22 cellular contexts compared by ENCODE assay signal in genomic region chr13:34153428-34154180, GRCh38.
DNase-seq lines count a peak whose midpoint lies in the region; ATAC-seq and TF ChIP-seq lines count a peak whose summit lies in the region.
"Had no signal": no experiment of that assay in that cellular context is flagged by ENCODE, and none has a peak within 500 bp of the region (broad histone marks: within the 10 kb centered on the region; RNA-seq: fewer than 3 reads in every experiment).

No MANE protein-coding gene starts in this region.

- H3K27ac Mint-ChIP-seq in endodermal cell = peak overlapping the region; percentile 37
- H3K27ac Mint-ChIP-seq: activated CD8-positive, alpha-beta T cell treated with anti-CD3 and anti-CD28 coated beads, Interleukin-2, amount 10 ng/mL, durations not matched to agents 7 days and 5 days; activated naive CD8-positive, alpha-beta T cell treated with anti-CD3 and anti-CD28 coated beads, Interleukin-2, amount 10 ng/mL, durations not matched to agents 7 days and 5 days had no signal

- no peaks in the 10 kb centered on the region for H3K27me3 Mint-ChIP-seq in endodermal cell (ENCODE audit: insufficient read depth)

- H3K9me3 ChIP-seq in endodermal cell (ENCODE audit: control insufficient read depth, low read length) (no peaks in the 10 kb centered on the region), spleen (no peaks in the 10 kb centered on the region)
- H3K9me3 ChIP-seq: mucosa of descending colon, Peyer's patch had no signal

- no peak for TF ChIP-seq POLR2A in spleen (IDR thresholded peaks at IDR 0.05)

- TF ChIP-seq CTCF in endodermal cell (conservative IDR thresholded peaks at IDR 0.05) = no peak
- TF ChIP-seq CTCF in retinal pigment epithelial cell (conservative IDR thresholded peaks at IDR 0.05; ENCODE audit: low read depth, low read length) = peak; percentile 33
- no peak for TF ChIP-seq CTCF in spleen (IDR thresholded peaks at IDR 0.05 in 8 of 11, conservative IDR thresholded peaks at IDR 0.05 in 3 of 11)

- 80 to 88% methylated on average over 4 to 11 of the region's 12 CpGs for WGBS in endodermal cell (ENCODE audit: insufficient coverage in 1 of 2, insufficient read length in 1 of 2), 2 experiments
- WGBS in spleen, 5 donors = 78 to 86% (median 79%) methylated on average over 12 of the region's 12 CpGs

- no peak overlapping the region for H3K9ac ChIP-seq in endodermal cell (ENCODE audit: extremely low read depth, low read length, poor library complexity, severe bottlenecking)
- H3K9ac ChIP-seq: KMS-11 had no signal

- H3K9me3 Mint-ChIP-seq in endodermal cell = no peaks in the 10 kb centered on the region

- peaks cover 54% of the 10 kb centered on the region for H3K4me1 Mint-ChIP-seq in endodermal cell

- no peak overlapping the region for H3K4me3 Mint-ChIP-seq in endodermal cell
- H3K4me3 Mint-ChIP-seq: activated CD8-positive, alpha-beta T cell treated with anti-CD3 and anti-CD28 coated beads, Interleukin-2, amount 10 ng/mL, durations not matched to agents 7 days and 5 days; activated naive CD8-positive, alpha-beta T cell treated with anti-CD3 and anti-CD28 coated beads, Interleukin-2, amount 10 ng/mL, durations not matched to agents 7 days and 5 days had no signal

- H3K27me3 ChIP-seq in endodermal cell (ENCODE audit: control insufficient read depth, insufficient read depth, low read length, poor library complexity, severe bottlenecking) (no peaks in the 10 kb centered on the region), spleen (replicated peaks in 1 of 7) (peaks cover 0 to 8% (median 0%) of the 10 kb centered on the region in 7 donors)
- H3K27me3 ChIP-seq: Peyer's patch had no signal

- H3K27ac ChIP-seq in endodermal cell (ENCODE audit: low read depth, low read length) (no peak overlapping the region), spleen (no peak overlapping the region)
- H3K27ac ChIP-seq: HL-60, KMS-11, Peyer's patch had no signal

- H3K4me1 ChIP-seq in endodermal cell (ENCODE audit: control insufficient read depth, insufficient read depth, low read length) = peaks cover 27% of the 10 kb centered on the region
- H3K4me1 ChIP-seq in spleen = peaks cover 0 to 10% (median 0%) of the 10 kb centered on the region in 6 donors

- peak; percentile 7 for DNase-seq in Daoy (ENCODE audit: low read depth)
- peak; percentile 31 for DNase-seq in OCI-M1 (lab: John Stamatoyannopoulos, UW)
- DNase-seq in endodermal cell = no peak
- peak; percentile 91 for DNase-seq in retinal pigment epithelial cell (ENCODE audit: low read depth)
- DNase-seq in nucleus accumbens (lab: John Stamatoyannopoulos, UW) = no peak
- no peak for DNase-seq in spleen
- DNase-seq: activated CD8-positive, alpha-beta T cell treated with anti-CD3 and anti-CD28 coated beads, Interleukin-2, amount 10 ng/mL, durations not matched to agents 7 days and 5 days; activated naive CD8-positive, alpha-beta T cell treated with anti-CD3 and anti-CD28 coated beads, Interleukin-2, amount 10 ng/mL, durations not matched to agents 7 days and 5 days; activated T-cell treated with anti-CD3 and anti-CD28 coated beads, Interleukin-2, amount 50 U/mL, for 48 hours; central memory CD4-positive, alpha-beta T cell; effector memory CD4-positive, alpha-beta T cell; kidney glomerular epithelial cell; mucosa of descending colon; NCI-H1092 treated with DMSO at 0.1 percent for 48 hours; NCI-H82; occipital lobe; Peyer's patch; stimulated activated CD4-positive, alpha-beta T cell treated with anti-CD3 and anti-CD28 coated beads, Interleukin-2, amount 100 ng/mL, for 24 hours had no signal

- intact Hi-C loops in spleen (cut with DNase I; ENCODE audit: low total_unique reads) = no loop called here

- H3K36me3 ChIP-seq in endodermal cell (ENCODE audit: control insufficient read depth, insufficient read depth, low read length) = no peaks in the 10 kb centered on the region
- H3K36me3 ChIP-seq in spleen = no peaks in the 10 kb centered on the region
- H3K36me3 ChIP-seq: Peyer's patch had no signal

- ATAC-seq in HG03442 (IDR thresholded peaks at IDR 0.05; ENCODE audit: unreplicated experiment) = no peak
- ATAC-seq: activated CD8-positive, alpha-beta T cell treated with anti-CD3 and anti-CD28 coated beads, Interleukin-2, amount 10 ng/mL, durations not matched to agents 7 days and 5 days; mucosa of descending colon; sciatic nerve had no signal

- no peaks in the 10 kb centered on the region for H3K36me3 Mint-ChIP-seq in endodermal cell (ENCODE audit: low read depth)
- H3K36me3 Mint-ChIP-seq: activated naive CD8-positive, alpha-beta T cell treated with anti-CD3 and anti-CD28 coated beads, Interleukin-2, amount 10 ng/mL, durations not matched to agents 7 days and 5 days had no signal

- H3K4me3 ChIP-seq in endodermal cell (ENCODE audit: low read length) (no peak overlapping the region), retinal pigment epithelial cell (ENCODE audit: low read length) (peak overlapping the region; percentile 5), spleen (no peak overlapping the region)
- H3K4me3 ChIP-seq: mucosa of descending colon, Peyer's patch had no signal

Comparison
In these comparisons a context has a peak if more than half of its experiments do, and no peak if none do; other contexts are left out.
1. DNase-seq: peak in Daoy (single experiment), OCI-M1 (single experiment) and retinal pigment epithelial cell (single experiment); none in endodermal cell (single experiment), nucleus accumbens (0 of 56) and spleen (single experiment).